8 cellular contexts compared by ENCODE assay signal in the genomic region with DNA sequence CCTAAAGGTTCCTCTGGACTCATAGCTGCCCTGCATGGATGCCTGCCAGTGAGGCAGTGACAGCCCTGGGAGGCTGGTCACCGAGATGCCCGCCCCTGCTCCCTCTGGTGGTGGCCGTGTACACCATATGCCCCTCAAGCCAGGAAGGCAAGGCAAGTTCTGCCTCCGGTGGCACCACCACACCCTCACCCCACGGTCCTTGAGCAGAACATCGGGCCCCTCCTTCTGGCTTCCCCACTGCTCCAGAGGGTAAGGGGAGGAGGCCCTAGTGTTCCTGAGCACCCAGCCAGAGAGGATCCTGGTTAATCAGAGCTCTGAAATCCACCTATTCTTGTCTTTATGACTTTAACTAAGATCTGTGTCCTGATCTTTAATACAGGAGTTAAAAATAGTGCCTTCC. TPM values are rescaled to one million over a fixed set of nuclear protein-coding genes. Genes with fewer than 3 reads are reported as not detected.
DNase-seq lines count a peak whose midpoint lies in the region; ATAC-seq and TF ChIP-seq lines count a peak whose summit lies in the region.

No MANE protein-coding gene starts in this region.

- no peaks in the 10 kb centered on the region for H3K4me1 ChIP-seq in H9 (ENCODE audit: insufficient read depth, low read length)
- H3K4me1 ChIP-seq in PC-9 (replicated peaks; ENCODE audit: insufficient read depth) = peaks cover 44% of the 10 kb centered on the region
- H3K4me1 ChIP-seq in adrenal gland (replicated peaks in 1 of 2) = no peaks in the 10 kb centered on the region

- no peak overlapping the region for H3K23ac ChIP-seq in H9 (ENCODE audit: insufficient read length, low read depth, low read length)

- no peak overlapping the region for H4K8ac ChIP-seq in H9 (replicated peaks; ENCODE audit: insufficient read length, low read depth, low read length)

- H3K9me3 ChIP-seq in H9 (ENCODE audit: control insufficient read depth, low read depth, low read length) (no peaks in the 10 kb centered on the region), PC-9 (ENCODE audit: insufficient read depth, low read depth) (no peaks in the 10 kb centered on the region), adrenal gland (replicated peaks in 1 of 3) (no peaks in the 10 kb centered on the region)

- H3K56ac ChIP-seq in H9 (ENCODE audit: insufficient read length, low read depth, low read length) = no peak overlapping the region

- H3K79me1 ChIP-seq in H9 (ENCODE audit: insufficient read depth, low read depth, low read length, poor library complexity, severe bottlenecking) = no peaks in the 10 kb centered on the region

- no peak overlapping the region for H3K27ac ChIP-seq in H9 (ENCODE audit: insufficient read length, low read depth, low read length)
- peak overlapping the region; percentile 56 for H3K27ac ChIP-seq in PC-9
- H3K27ac ChIP-seq in adrenal gland = no peak overlapping the region

- H3K36me3 ChIP-seq in PC-9 (ENCODE audit: low read depth) (peaks cover 11% of the 10 kb centered on the region; the same call in 1 of the 2 replicates), adrenal gland (replicated peaks in 1 of 2) (peaks cover 0 to 4% of the 10 kb centered on the region in 2 donors)

- H3K79me2 ChIP-seq in H9 (ENCODE audit: insufficient read depth, low read length) (no peaks in the 10 kb centered on the region), PC-9 (ENCODE audit: low read depth) (peaks cover 24% of the 10 kb centered on the region)

- WGBS in H9 (ENCODE audit: extremely low coverage, insufficient read length, low lambda C conversion rate) = no CpG with 5 or more reads among the region's 6 CpGs
- WGBS in adrenal gland, 4 donors = 7 to 47% (median 34%) methylated on average over 3 to 6 of the region's 6 CpGs

- H3K27me3 ChIP-seq in H9 (ENCODE audit: insufficient read depth, low read length) (no peaks in the 10 kb centered on the region), PC-9 (ENCODE audit: insufficient read depth, low read depth) (no peaks in the 10 kb centered on the region), adrenal gland (no peaks in the 10 kb centered on the region)

- intact Hi-C loops in PC-9 (cut with micrococcal nuclease; ENCODE audit: unreplicated experiment) = no loop called here
- intact Hi-C loops in adrenal gland (cut with DNase I) = loop anchor here in 1 of 2 donors (5.0 kb wide), 1 partner anchor 45 kb away; no protein-coding TSS in a partner anchor

- H3K9me3 Mint-ChIP-seq in H9 = no peaks in the 10 kb centered on the region

- no TSS peak for BruUV-seq in PC-9 (replicated peaks; lab: Mats Ljungman, UMichigan)

- no peak overlapping the region for H4K91ac ChIP-seq in H9 (ENCODE audit: insufficient read length, low read depth, low read length)

- no peaks in the 10 kb centered on the region for H3K23me2 ChIP-seq in H9 (ENCODE audit: insufficient read length, low read depth, low read length, poor library complexity, severe bottlenecking)

- H2BK5ac ChIP-seq in H9 (ENCODE audit: insufficient read length, low read length) = no peak overlapping the region

- H2BK20ac ChIP-seq in H9 (ENCODE audit: low read depth, low read length, poor library complexity, severe bottlenecking) = no peak overlapping the region

- peak; percentile 54 to 74 for DNase-seq in activated CD4-positive, alpha-beta T cell treated with anti-CD3 and anti-CD28 coated beads for 4 hours
- no peak for DNase-seq in activated CD4-positive, alpha-beta T cell treated with anti-CD3 and anti-CD28 coated beads for 1 hour
- DNase-seq in H9 (peak; percentile 75), PC-9 (no peak), adrenal gland (peak in 6 of 7 donors; percentile 64 to 92 (median 78)), left lobe of liver (ENCODE audit: low spot score) (peak; percentile 81), NCI-H1694 (lab: John Stamatoyannopoulos, UW) (no peak)

- no peak overlapping the region for H3K4me3 Mint-ChIP-seq in H9

- no peak overlapping the region for H2BK15ac ChIP-seq in H9 (ENCODE audit: low read depth, low read length)

- H3K4me3 ChIP-seq in PC-9 (no peak overlapping the region), adrenal gland (no peak overlapping the region)

- H4K20me1 ChIP-seq in H9 (ENCODE audit: control insufficient read depth, insufficient read depth, insufficient read length) = no peaks in the 10 kb centered on the region
- H4K20me1 ChIP-seq in PC-9 (ENCODE audit: insufficient read depth) = no peaks in the 10 kb centered on the region

- H4K5ac ChIP-seq in H9 (ENCODE audit: insufficient read length, low read depth, low read length) = no peak overlapping the region

- peaks cover 5 to 22% (median 5%) of the 10 kb centered on the region in 3 experiments; a peak in 5 of 7 replicates for H3K36me3 Mint-ChIP-seq in H9 (ENCODE audit: insufficient read depth in 1 of 3, low read depth in 3 of 3)

- no peak overlapping the region for H3K4ac ChIP-seq in H9 (ENCODE audit: low read depth, low read length)

- no peak overlapping the region for H3T11ph ChIP-seq in H9 (ENCODE audit: low read length)

- no peaks in the 10 kb centered on the region for H3K9me2 ChIP-seq in PC-9 (ENCODE audit: insufficient read depth)

- CTCF ChIA-PET in PC-9 (lab: Charles Lee) = no interaction called here

- H3F3A ChIP-seq in PC-9 (ENCODE audit: insufficient read depth, low read depth) = peaks cover 34% of the 10 kb centered on the region

- H3K4me1 Mint-ChIP-seq in H9 = peaks cover 17 to 32% of the 10 kb centered on the region in 2 experiments

- peak; percentile 66 for TF ChIP-seq CTCF in H9 (conservative IDR thresholded peaks at IDR 0.05)
- no peak for TF ChIP-seq CTCF in PC-9 (conservative IDR thresholded peaks at IDR 0.05)
- peak in 5 of 6 experiments; percentile 22 to 92 (median 67) for TF ChIP-seq CTCF in adrenal gland (IDR thresholded peaks at IDR 0.05)

- no peak overlapping the region for H3K27ac Mint-ChIP-seq in H9

- TF ChIP-seq POLR2A in adrenal gland (IDR thresholded peaks at IDR 0.05) = no peak

- no peak overlapping the region for H2BK120ac ChIP-seq in H9 (ENCODE audit: low read depth, low read length, poor library complexity, severe bottlenecking)

- H2AK5ac ChIP-seq in H9 (ENCODE audit: insufficient read length, low read length) = no peak overlapping the region

- H3K9ac ChIP-seq in H9 (ENCODE audit: extremely low read depth, insufficient read length, low read length) = no peak overlapping the region

- H2AFZ ChIP-seq in H9 (ENCODE audit: low read length) (no peak overlapping the region), PC-9 (no peak overlapping the region)

- no peak overlapping the region for H3K18ac ChIP-seq in H9 (ENCODE audit: insufficient read length, low read depth, low read length)

- H2BK12ac ChIP-seq in H9 (ENCODE audit: insufficient read length, low read depth, low read length) = no peak overlapping the region

- POLR2A ChIA-PET in PC-9 (lab: Charles Lee; ENCODE audit: unreplicated experiment) = interaction anchor here (1.0 kb wide), 1 partner anchor 16 kb away, joined by 5 read pairs; a partner anchor contains a TSS

- no peaks in the 10 kb centered on the region; the same call in 1 of the 2 replicates for H3K27me3 Mint-ChIP-seq in H9 (ENCODE audit: low read depth)

- H3K14ac ChIP-seq in H9 (ENCODE audit: insufficient read depth, low read length) = no peak overlapping the region

- ATAC-seq in left lobe of liver (peak; percentile 67), GM18858 (IDR thresholded peaks at IDR 0.05; ENCODE audit: unreplicated experiment) (no peak)

- H3K4me2 ChIP-seq in H9 (ENCODE audit: insufficient read depth, insufficient read length, low read length) (no peak overlapping the region), PC-9 (no peak overlapping the region)

RNA-seq across cellular contexts. Expression of a gene that starts 1.6 kb away (rescaled TPM):
- total RNA-seq in H9 (2021) = 0.63 and 0.66 TPM in 2 replicates
- total RNA-seq in PC-9 (2021) = 411 and 486 TPM in 2 replicates
- under 1 TPM in 3 of 8 donors, not detected in 5; 0.32 to 0.90 (median 0.53) TPM for total RNA-seq in adrenal gland
- polyA plus RNA-seq in adrenal gland = 1 to 10 TPM in 1 of 3 donors, under 1 TPM in 1, not detected in 1; 0.88 to 2.2 TPM
- total RNA-seq in left lobe of liver = 4.9 TPM

RNA-seq across cellular contexts. Expression of a gene that starts 4.7 kb away (rescaled TPM):
- total RNA-seq in H9 (2021) (8.0 and 8.2 TPM in 2 replicates), PC-9 (2021) (226 and 276 TPM in 2 replicates), adrenal gland (100 to 1,000 TPM in 2 of 8 donors, 10 to 100 TPM in 6; 45.1 to 126 (median 76.2) TPM), left lobe of liver (57.4 TPM)
- polyA plus RNA-seq in adrenal gland = 100 to 1,000 TPM in 1 of 3 donors, 10 to 100 TPM in 2; 61.5 to 128 (median 95.3) TPM

RNA-seq across cellular contexts. Expression of a gene that starts 9.6 kb away (rescaled TPM):
- total RNA-seq in H9 (2021) (55.0 and 64.5 TPM in 2 replicates), PC-9 (2021) (120 and 144 TPM in 2 replicates), adrenal gland (100 to 1,000 TPM in 6 of 8 donors, 10 to 100 TPM in 2; 57.6 to 289 (median 138) TPM), left lobe of liver (10.2 TPM)
- 100 to 1,000 TPM; 185 to 266 (median 235) TPM for polyA plus RNA-seq in adrenal gland

RNA-seq across cellular contexts. Expression of a gene that starts 10.6 kb away (rescaled TPM):
- total RNA-seq in H9 (2021) = 1.1 TPM in 1 of 2 replicates, not detected in the other
- 0.46 and 1.0 TPM in 2 replicates for total RNA-seq in PC-9 (2021)
- 1 to 10 TPM in 3 of 8 donors, under 1 TPM in 2, not detected in 3; 0.55 to 3.8 (median 1.8) TPM for total RNA-seq in adrenal gland
- 10 to 100 TPM in 2 of 3 donors, 1 to 10 TPM in 1; 1.1 to 12.3 (median 10.9) TPM for polyA plus RNA-seq in adrenal gland
- 1.7 TPM for total RNA-seq in left lobe of liver

RNA-seq across cellular contexts. Expression of a gene that starts 16.2 kb away (rescaled TPM):
- 126 and 129 TPM in 2 replicates for total RNA-seq in H9 (2021)
- total RNA-seq in PC-9 (2021) = 75.1 and 83.9 TPM in 2 replicates
- 10 to 100 TPM; 35.5 to 74.9 (median 55.8) TPM for total RNA-seq in adrenal gland
- polyA plus RNA-seq in adrenal gland = 10 to 100 TPM; 59.1 to 83.3 (median 71.2) TPM
- 24.5 TPM for total RNA-seq in left lobe of liver

Comparison
In these comparisons a context has a peak if more than half of its experiments do, and no peak if none do; other contexts are left out.
1. DNase-seq: peak in activated CD4-positive, alpha-beta T cell treated with anti-CD3 and anti-CD28 coated beads for 4 hours (2 of 2), H9 (single experiment), adrenal gland (6 of 7) and left lobe of liver (single experiment); none in activated CD4-positive, alpha-beta T cell treated with anti-CD3 and anti-CD28 coated beads for 1 hour (single experiment), PC-9 (0 of 2) and NCI-H1694 (single experiment).
2. RNA of a gene that starts 1.6 kb away (total RNA-seq): 411 to 486 TPM in PC-9; 4.9 TPM in left lobe of liver (single experiment), 0.63 to 0.66 TPM in H9 and 0.32 to 0.90 TPM in adrenal gland; every median in the first group is over 10 times any median in the second.